Comparison of ENCODE assay signal across 8 cellular contexts in genomic region chr13:43057653-43058317, GRCh38. TPM values are rescaled to one million over a fixed set of nuclear protein-coding genes. Genes with fewer than 3 reads are reported as not detected.
DNase-seq lines count a peak whose midpoint lies in the region; ATAC-seq and TF ChIP-seq lines count a peak whose summit lies in the region.

No MANE protein-coding gene starts in this region.

- no peak for TF ChIP-seq CTCF in glutamatergic neuron (IDR thresholded peaks at IDR 0.05; ENCODE audit: partially characterized antibody, unreplicated experiment)

- no peaks in the 10 kb centered on the region for H3K27me3 Mint-ChIP-seq in activated naive CD8-positive, alpha-beta T cell
- peaks cover 1% of the 10 kb centered on the region for H3K27me3 Mint-ChIP-seq in glutamatergic neuron (ENCODE audit: unreplicated experiment)

- peak overlapping the region; percentile 79 for H3K27ac Mint-ChIP-seq in activated naive CD8-positive, alpha-beta T cell
- no peak overlapping the region for H3K27ac Mint-ChIP-seq in glutamatergic neuron (ENCODE audit: unreplicated experiment)

- peak overlapping the region; percentile 62 to 72 for H3K27ac ChIP-seq in mucosa of rectum (ENCODE audit: low read depth in 2 of 2, low read length in 2 of 2)

- no peak overlapping the region for H3K9ac ChIP-seq in mucosa of rectum (ENCODE audit: low read depth in 1 of 2, low read length in 2 of 2)

- peak overlapping the region; percentile 55 for H3K4me3 Mint-ChIP-seq in activated naive CD8-positive, alpha-beta T cell
- no peak overlapping the region for H3K4me3 Mint-ChIP-seq in glutamatergic neuron (ENCODE audit: unreplicated experiment)

- in situ Hi-C loops in ACHN (cut with HindIII; ENCODE audit: low pct_ligation_motif_present, low pct_unique_long_range_greater_than_20kb, low sequenced_read_pairs) (no loop called here), KBM-7 (cut with MboI; ENCODE audit: low pct_unique_long_range_greater_than_20kb, low sequenced_read_pairs) (no loop called here)

- H3K9me3 ChIP-seq in mucosa of rectum (ENCODE audit: control insufficient read depth in 2 of 2, low read length in 2 of 2): no peaks in the 10 kb centered on the region

- H3K4me1 Mint-ChIP-seq in activated naive CD8-positive, alpha-beta T cell (ENCODE audit: low read depth): peaks cover 56% of the 10 kb centered on the region
- H3K4me1 Mint-ChIP-seq in glutamatergic neuron (ENCODE audit: low read depth, unreplicated experiment): peaks cover 10% of the 10 kb centered on the region

- H3K4me3 ChIP-seq in mucosa of rectum (ENCODE audit: low read length in 2 of 2): peak overlapping the region in 1 of 2 donors; percentile 14

- peaks cover 14% of the 10 kb centered on the region for H3K36me3 Mint-ChIP-seq in activated naive CD8-positive, alpha-beta T cell
- peaks cover 10% of the 10 kb centered on the region for H3K36me3 Mint-ChIP-seq in glutamatergic neuron (ENCODE audit: unreplicated experiment)

- no peaks in the 10 kb centered on the region for H3K36me3 ChIP-seq in mucosa of rectum (ENCODE audit: control insufficient read depth in 2 of 2, insufficient read depth in 2 of 2, low read length in 2 of 2)

- H3K4me1 ChIP-seq in mucosa of rectum (ENCODE audit: control insufficient read depth in 2 of 2, insufficient read depth in 2 of 2, low read length in 2 of 2): peaks cover 19 to 29% of the 10 kb centered on the region in 2 donors

- no peaks in the 10 kb centered on the region for H3K9me3 Mint-ChIP-seq in activated naive CD8-positive, alpha-beta T cell (ENCODE audit: low read depth)
- no peaks in the 10 kb centered on the region for H3K9me3 Mint-ChIP-seq in glutamatergic neuron (ENCODE audit: unreplicated experiment)

- peak; percentile 65 for ATAC-seq in GM18909 (IDR thresholded peaks at IDR 0.05; ENCODE audit: poor library complexity, unreplicated experiment)
- ATAC-seq in GM19455 (IDR thresholded peaks at IDR 0.05; ENCODE audit: unreplicated experiment): no peak

- DNase-seq in LoVo (ENCODE audit: low spot score) (peak; percentile 61), glutamatergic neuron (no peak), ACHN (no peak), KBM-7 (no peak)

- H3K27me3 ChIP-seq in mucosa of rectum (ENCODE audit: control insufficient read depth in 2 of 2, insufficient read depth in 2 of 2, low read length in 2 of 2): no peaks in the 10 kb centered on the region

RNA-seq across cellular contexts. Expression of gene DNAJC15, which starts 34.4 kb away (rescaled TPM):
- total RNA-seq in glutamatergic neuron (ENCODE audit: unreplicated experiment): 17.1 TPM
